1 cellular context compared by ENCODE assay signal in the genomic region with DNA sequence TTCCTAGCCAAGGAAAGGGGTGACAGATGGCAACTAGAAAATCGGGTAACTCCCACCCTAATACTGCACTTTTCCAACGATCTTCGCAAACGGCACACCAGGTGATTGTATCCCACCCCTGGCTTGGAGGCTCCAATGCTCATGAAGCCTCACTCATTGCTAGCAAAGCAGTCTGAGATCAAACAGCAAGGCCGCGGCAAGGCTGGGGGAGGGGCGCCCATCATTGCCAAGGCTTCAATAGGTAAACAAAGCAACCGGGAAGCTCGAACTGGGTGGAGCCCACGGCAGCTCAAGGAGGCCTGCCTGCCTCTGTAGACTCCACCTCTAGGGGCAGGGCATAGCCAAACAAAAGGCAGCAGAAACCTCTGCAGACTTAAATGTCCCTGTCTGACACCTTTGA.
TF ChIP-seq lines count a peak whose summit lies in the region.

No MANE protein-coding gene starts in this region.

TF ChIP-seq in HepG2, 621 proteins besides CTCF, POLR2A, EP300 and RAD21:
- TF ChIP-seq, protein P1, sequence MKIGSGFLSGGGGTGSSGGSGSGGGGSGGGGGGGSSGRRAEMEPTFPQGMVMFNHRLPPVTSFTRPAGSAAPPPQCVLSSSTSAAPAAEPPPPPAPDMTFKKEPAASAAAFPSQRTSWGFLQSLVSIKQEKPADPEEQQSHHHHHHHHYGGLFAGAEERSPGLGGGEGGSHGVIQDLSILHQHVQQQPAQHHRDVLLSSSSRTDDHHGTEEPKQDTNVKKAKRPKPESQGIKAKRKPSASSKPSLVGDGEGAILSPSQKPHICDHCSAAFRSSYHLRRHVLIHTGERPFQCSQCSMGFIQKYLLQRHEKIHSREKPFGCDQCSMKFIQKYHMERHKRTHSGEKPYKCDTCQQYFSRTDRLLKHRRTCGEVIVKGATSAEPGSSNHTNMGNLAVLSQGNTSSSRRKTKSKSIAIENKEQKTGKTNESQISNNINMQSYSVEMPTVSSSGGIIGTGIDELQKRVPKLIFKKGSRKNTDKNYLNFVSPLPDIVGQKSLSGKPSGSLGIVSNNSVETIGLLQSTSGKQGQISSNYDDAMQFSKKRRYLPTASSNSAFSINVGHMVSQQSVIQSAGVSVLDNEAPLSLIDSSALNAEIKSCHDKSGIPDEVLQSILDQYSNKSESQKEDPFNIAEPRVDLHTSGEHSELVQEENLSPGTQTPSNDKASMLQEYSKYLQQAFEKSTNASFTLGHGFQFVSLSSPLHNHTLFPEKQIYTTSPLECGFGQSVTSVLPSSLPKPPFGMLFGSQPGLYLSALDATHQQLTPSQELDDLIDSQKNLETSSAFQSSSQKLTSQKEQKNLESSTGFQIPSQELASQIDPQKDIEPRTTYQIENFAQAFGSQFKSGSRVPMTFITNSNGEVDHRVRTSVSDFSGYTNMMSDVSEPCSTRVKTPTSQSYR (CRISPR knock-in tag; IDR thresholded peaks at IDR 0.05; ENCODE audit: borderline replicate concordance), result peak; percentile 41; the same call in 1 of the 2 replicates
